In genomic region chr9:111036068-111036789, GRCh38 we compare ENCODE assay signal across 8 cellular contexts. TPM values are rescaled to one million over a fixed set of nuclear protein-coding genes. Genes with fewer than 3 reads are reported as not detected.
DNase-seq lines count a peak whose midpoint lies in the region; ATAC-seq and TF ChIP-seq lines count a peak whose summit lies in the region.

No MANE protein-coding gene starts in this region.

- peak overlapping the region in 1 of 2 donors; percentile 69 for H3K9ac ChIP-seq in stomach smooth muscle (ENCODE audit: low read length in 2 of 2)
- no peak overlapping the region for H3K9ac ChIP-seq in Karpas-422 (ENCODE audit: low read length)

- H3K4me3 ChIP-seq in astrocyte of the spinal cord (ENCODE audit: low read depth, low read length) (peak overlapping the region; percentile 79), stomach smooth muscle (ENCODE audit: low read length in 2 of 2) (peak overlapping the region; percentile 67 to 74), Karpas-422 (ENCODE audit: low read length) (no peak overlapping the region)

- H2AFZ ChIP-seq in Karpas-422 (ENCODE audit: low read length): no peak overlapping the region

- peaks cover 14% of the 10 kb centered on the region for H3K4me1 ChIP-seq in stomach smooth muscle (ENCODE audit: control insufficient read depth, insufficient read depth, low read length)
- H3K4me1 ChIP-seq in Karpas-422 (ENCODE audit: low read length): no peaks in the 10 kb centered on the region

- DNase-seq in NCI-H510A treated with DMSO at 0.1 percent for 48 hours (lab: John Stamatoyannopoulos, UW) (peak; percentile 16), NCI-H510A (lab: John Stamatoyannopoulos, UW) (no peak), astrocyte of the spinal cord (ENCODE audit: low read depth, low spot score) (peak; percentile 58), inferior parietal cortex (ENCODE audit: extremely low spot score) (peak; percentile 51), Karpas-422 (no peak)

- peaks cover 0 to 26% of the 10 kb centered on the region in 2 donors for H3K27me3 ChIP-seq in stomach smooth muscle (ENCODE audit: control insufficient read depth in 1 of 2, insufficient read depth in 2 of 2, low read length in 2 of 2)
- no peaks in the 10 kb centered on the region for H3K27me3 ChIP-seq in Karpas-422 (ENCODE audit: low read length)

- H3K4me2 ChIP-seq in Karpas-422 (ENCODE audit: low read depth, low read length, poor library complexity, severe bottlenecking): no peak overlapping the region

- ATAC-seq in GM18511 (IDR thresholded peaks at IDR 0.05; ENCODE audit: unreplicated experiment) (no peak), GM21360 (IDR thresholded peaks at IDR 0.05; ENCODE audit: unreplicated experiment) (no peak)

- H3K27ac ChIP-seq in stomach smooth muscle (ENCODE audit: low read length) (peak overlapping the region; percentile 67), Karpas-422 (ENCODE audit: low read length) (no peak overlapping the region)

- H3K9me3 ChIP-seq in stomach smooth muscle (ENCODE audit: control insufficient read depth in 2 of 2, low read length in 2 of 2) (no peaks in the 10 kb centered on the region), Karpas-422 (ENCODE audit: low read length) (no peaks in the 10 kb centered on the region)

- H3K36me3 ChIP-seq in stomach smooth muscle (ENCODE audit: control insufficient read depth in 2 of 2, insufficient read depth in 2 of 2, low read length in 2 of 2): no peaks in the 10 kb centered on the region
- H3K36me3 ChIP-seq in Karpas-422 (ENCODE audit: insufficient read depth, low read length): no peaks in the 10 kb centered on the region

- H3K9me2 ChIP-seq in Karpas-422 (replicated peaks; ENCODE audit: insufficient read depth, low read length): no peaks in the 10 kb centered on the region

- H4K20me1 ChIP-seq in Karpas-422 (ENCODE audit: insufficient read depth, low read depth, low read length): no peaks in the 10 kb centered on the region

- TF ChIP-seq CTCF in astrocyte of the spinal cord (IDR thresholded peaks at IDR 0.05; ENCODE audit: low read depth, low read length): peak; percentile 84

- in situ Hi-C loops in astrocyte of the spinal cord (cut with HindIII; ENCODE audit: low sequenced_read_pairs): no loop called here

- H3K79me2 ChIP-seq in Karpas-422 (ENCODE audit: low read length): no peaks in the 10 kb centered on the region

RNA-seq across cellular contexts. Expression of gene LPAR1, which starts 2.0 kb away (rescaled TPM):
- not detected in 2 replicates for total RNA-seq in Karpas-422 (2014; rRNA removed; shearing (Covaris generic); ENCODE audit: low replicate concordance)

Comparison
In these comparisons a context has a peak if more than half of its experiments do, and no peak if none do; other contexts are left out.
1. DNase-seq: peak in NCI-H510A treated with DMSO at 0.1 percent for 48 hours (single experiment), astrocyte of the spinal cord (single experiment) and inferior parietal cortex (single experiment); none in NCI-H510A (single experiment) and Karpas-422 (single experiment).